Comparison of ENCODE assay signal across 10 cellular contexts in genomic region chr3:72597756-72598195, GRCh38.
DNase-seq lines count a peak whose midpoint lies in the region; ATAC-seq and TF ChIP-seq lines count a peak whose summit lies in the region.
"Had no signal": no experiment of that assay in that cellular context is flagged by ENCODE, and none has a peak within 500 bp of the region (broad histone marks: within the 10 kb centered on the region; RNA-seq: fewer than 3 reads in every experiment).

No MANE protein-coding gene starts in this region.

- H3K27ac ChIP-seq in heart left ventricle, result no peak overlapping the region
- H3K27ac ChIP-seq: coronary artery had no signal

- no peak for TF ChIP-seq CTCF in BE2C (IDR thresholded peaks at IDR 0.05; ENCODE audit: low read depth, low read length)
- no peak for TF ChIP-seq CTCF in heart left ventricle (IDR thresholded peaks at IDR 0.05)

- H3K27me3 ChIP-seq in BE2C (no peaks in the 10 kb centered on the region), heart left ventricle (no peaks in the 10 kb centered on the region)

- ATAC-seq in sciatic nerve, result no peak
- no peak for ATAC-seq in heart left ventricle
- ATAC-seq in GM18873 (IDR thresholded peaks at IDR 0.05; ENCODE audit: low FRiP score, unreplicated experiment), result no peak
- no peak for ATAC-seq in GM21576 (IDR thresholded peaks at IDR 0.05; ENCODE audit: unreplicated experiment)
- ATAC-seq: GM12878 had no signal

- peaks cover 22% of the 10 kb centered on the region for H3K4me1 ChIP-seq in BE2C
- H3K4me1 ChIP-seq in heart left ventricle, result peaks cover 0 to 6% (median 0%) of the 10 kb centered on the region in 12 donors

- 47 to 56% (median 50%) methylated on average over 5 of the region's 5 CpGs for WGBS in heart left ventricle, 4 donors

- DNase-seq in BE2C (peak; percentile 63), M059J (ENCODE audit: low read depth) (peak; percentile 12), RKO (ENCODE audit: low spot score) (peak; percentile 14), head of caudate nucleus (peak; percentile 21 to 88 (median 66)), sciatic nerve (ENCODE audit: low spot score) (no peak), heart left ventricle (no peak)

- TF ChIP-seq POLR2A in heart left ventricle (IDR thresholded peaks at IDR 0.05), result no peak

- H3K4me3 ChIP-seq in BE2C (ENCODE audit: low read depth, low read length) (peak overlapping the region; percentile 15; the same call in 1 of the 2 replicates), heart left ventricle (no peak overlapping the region)
- H3K4me3 ChIP-seq: coronary artery, GM12878 had no signal

- intact Hi-C loops in head of caudate nucleus (cut with DNase I) (no loop called here), sciatic nerve (cut with DNase I) (no loop called here), heart left ventricle (cut with DNase I) (no loop called here)

- H3K9me3 ChIP-seq in BE2C (no peaks in the 10 kb centered on the region), heart left ventricle (no peaks in the 10 kb centered on the region)

- H3K36me3 ChIP-seq in BE2C (no peaks in the 10 kb centered on the region), heart left ventricle (no peaks in the 10 kb centered on the region)

Comparison
In these comparisons a context has a peak if more than half of its experiments do, and no peak if none do; other contexts are left out.
1. DNase-seq: peak in BE2C (single experiment), M059J (single experiment), RKO (single experiment) and head of caudate nucleus (42 of 42); none in sciatic nerve (single experiment) and heart left ventricle (0 of 5).